In the genomic region with DNA sequence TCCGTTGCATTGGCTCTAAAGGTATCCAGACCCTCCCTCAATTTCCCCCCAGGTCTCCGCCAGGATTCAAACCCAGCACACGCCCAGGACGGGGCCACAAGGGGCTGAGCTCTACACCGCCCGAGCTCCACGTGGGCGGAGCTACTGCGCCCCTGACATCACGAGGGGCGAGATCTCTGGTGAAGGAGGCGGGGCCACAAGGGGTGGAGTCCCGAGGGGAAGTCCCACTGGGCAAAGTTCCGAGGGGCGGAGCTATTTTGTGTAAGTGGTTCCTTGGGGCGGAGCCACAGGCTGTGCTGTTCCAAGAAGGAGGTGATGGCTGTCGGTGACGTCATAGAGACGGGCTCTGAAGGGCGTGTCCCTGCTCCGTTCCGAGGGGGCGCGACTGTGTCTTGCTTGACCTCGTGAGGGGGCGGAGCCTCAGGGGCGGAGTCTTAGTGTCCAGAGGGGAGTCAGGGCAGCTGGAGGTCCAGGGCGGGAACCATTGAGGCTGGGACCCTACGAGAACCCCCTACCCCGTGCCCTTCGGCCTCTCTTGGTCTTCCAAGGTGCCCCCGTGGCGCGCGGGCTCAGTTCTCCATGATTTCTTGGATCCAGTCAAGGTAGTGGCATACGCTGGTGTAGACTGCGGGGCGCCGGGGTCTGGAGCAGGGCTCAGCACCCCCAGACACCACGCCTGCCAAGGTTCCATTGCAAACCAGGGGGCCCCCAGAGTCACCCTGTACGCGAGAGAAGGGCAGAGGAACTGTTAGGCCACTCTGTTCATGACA, we compare ENCODE assay signal across 11 cellular contexts. TPM values are rescaled to one million over a fixed set of nuclear protein-coding genes. Genes with fewer than 3 reads are reported as not detected.
DNase-seq lines count a peak whose midpoint lies in the region; ATAC-seq and TF ChIP-seq lines count a peak whose summit lies in the region.
"Had no signal": no experiment of that assay in that cellular context is flagged by ENCODE, and none has a peak within 500 bp of the region (broad histone marks: within the 10 kb centered on the region; RNA-seq: fewer than 3 reads in every experiment).

No MANE protein-coding gene starts in this region.

- H3K9me3 ChIP-seq in esophagus (ENCODE audit: control insufficient read depth in 2 of 2, insufficient read depth in 1 of 2, low read depth in 1 of 2, low read length in 1 of 2), result no peaks in the 10 kb centered on the region
- H3K9me3 ChIP-seq: ovary had no signal

- ATAC-seq in GM18505 (IDR thresholded peaks at IDR 0.05; ENCODE audit: unreplicated experiment), result no peak

- WGBS in esophagus, 2 donors, result 55 to 67% methylated on average over 42 of the region's 42 CpGs

- H3K27ac ChIP-seq in esophagus (ENCODE audit: low read depth in 2 of 2, low read length in 1 of 2), result peak overlapping the region; percentile 78 to 91
- H3K27ac ChIP-seq: ovary had no signal

- peak overlapping the region; percentile 31 to 61 for H3K4me3 ChIP-seq in esophagus (ENCODE audit: low read depth in 1 of 2, low read length in 2 of 2)
- H3K4me3 ChIP-seq: ovary had no signal

- TF ChIP-seq POLR2A in GM18505 (IDR thresholded peaks at IDR 0.05; ENCODE audit: borderline replicate concordance, extremely low read depth, insufficient read depth, insufficient read length), result no peak

- H3K4me1 ChIP-seq in esophagus (ENCODE audit: control insufficient read depth in 2 of 2, insufficient read depth in 2 of 2, low read length in 1 of 2), result no peaks in the 10 kb centered on the region

- H3K36me3 ChIP-seq in esophagus (ENCODE audit: control insufficient read depth in 2 of 2, insufficient read depth in 2 of 2, low read length in 1 of 2), result no peaks in the 10 kb centered on the region
- H3K36me3 ChIP-seq: ovary had no signal

- DNase-seq in activated T-cell treated with anti-CD3 and anti-CD28 coated beads for 24 hours (ENCODE audit: low read depth), result peak; percentile 8
- DNase-seq in activated T-cell treated with anti-CD3 and anti-CD28 coated beads, Interleukin-2, amount 50 U/mL, for 1 hour, result no peak
- peak; percentile 52 for DNase-seq in NCI-H69 (lab: John Stamatoyannopoulos, UW)
- peak; percentile 61 for DNase-seq in stimulated activated CD8-positive, alpha-beta memory T cell treated with anti-CD3 and anti-CD28 coated beads, Interleukin-4, amount 100 ng/mL, for 48 hours
- DNase-seq in NCI-H187 (lab: John Stamatoyannopoulos, UW), result no peak
- no peak for DNase-seq in SHP77 treated with DMSO at 0.1 percent for 48 hours (lab: John Stamatoyannopoulos, UW)
- DNase-seq: NCI-H1092 treated with DMSO at 0.1 percent for 48 hours had no signal

- no peaks in the 10 kb centered on the region for H3K27me3 ChIP-seq in esophagus (ENCODE audit: control insufficient read depth in 1 of 2, insufficient read depth in 2 of 2, low read length in 2 of 2)
- H3K27me3 ChIP-seq: ovary had no signal

RNA-seq across cellular contexts. Expression of a gene that starts 1.3 kb away (rescaled TPM):
- 100 to 1,000 TPM; 226 to 261 TPM for polyA plus RNA-seq in esophagus
- polyA plus RNA-seq: CD8-positive, alpha-beta memory T cell had no signal

RNA-seq across cellular contexts. Expression of a gene that starts 16.8 kb away (rescaled TPM):
- polyA plus RNA-seq in esophagus, result 100 to 1,000 TPM; 223 to 304 TPM
- polyA plus RNA-seq: CD8-positive, alpha-beta memory T cell had no signal

RNA-seq across cellular contexts. Expression of a gene that starts 19.0 kb away (rescaled TPM):
- 10 to 100 TPM; 36.4 to 96.4 TPM for polyA plus RNA-seq in esophagus
- polyA plus RNA-seq: CD8-positive, alpha-beta memory T cell had no signal

RNA-seq across cellular contexts. Expression of a gene that starts 23.7 kb away (rescaled TPM):
- polyA plus RNA-seq in esophagus, result 100 to 1,000 TPM; 168 to 345 TPM
- polyA plus RNA-seq: CD8-positive, alpha-beta memory T cell had no signal

RNA-seq across cellular contexts. Expression of a gene that starts 32.1 kb away (rescaled TPM):
- polyA plus RNA-seq in esophagus, result 100 to 1,000 TPM in 1 of 2 donors, 10 to 100 TPM in 1; 12.4 to 427 TPM
- polyA plus RNA-seq: CD8-positive, alpha-beta memory T cell; ovary had no signal

Comparison
In these comparisons a context has a peak if more than half of its experiments do, and no peak if none do; other contexts are left out.
1. DNase-seq: peak in activated T-cell treated with anti-CD3 and anti-CD28 coated beads for 24 hours (single experiment), NCI-H69 (single experiment) and stimulated activated CD8-positive, alpha-beta memory T cell treated with anti-CD3 and anti-CD28 coated beads, Interleukin-4, amount 100 ng/mL, for 48 hours (single experiment); none in activated T-cell treated with anti-CD3 and anti-CD28 coated beads, Interleukin-2, amount 50 U/mL, for 1 hour (single experiment), NCI-H187 (0 of 2) and SHP77 treated with DMSO at 0.1 percent for 48 hours (single experiment).